8 cellular contexts compared by ENCODE assay signal in the genomic region with DNA sequence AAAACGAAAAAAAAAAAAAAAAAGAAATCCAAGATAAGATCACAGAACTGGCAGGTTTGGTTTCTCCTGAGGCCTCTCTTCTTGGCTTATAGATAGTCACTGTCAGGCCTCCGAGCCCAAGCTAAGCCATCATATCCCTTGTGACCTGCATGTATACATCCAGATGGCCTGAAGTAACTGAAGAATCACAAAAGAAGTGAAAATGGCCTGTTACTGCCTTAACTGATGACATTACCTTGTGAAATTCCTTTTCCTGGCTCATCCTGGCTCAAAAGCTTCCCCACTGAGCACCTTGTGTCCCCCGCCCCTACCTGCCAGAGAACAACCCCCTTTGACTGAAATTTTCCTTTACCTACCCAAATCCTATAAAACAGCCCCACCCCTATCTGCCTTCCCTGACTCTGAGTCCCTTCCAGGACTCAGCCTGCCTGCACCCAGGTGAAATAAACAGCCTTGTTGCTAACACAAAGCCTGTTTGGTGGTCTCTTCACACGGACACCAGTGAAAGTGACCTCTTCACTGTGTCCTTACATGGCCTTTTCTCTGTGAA. TPM values are rescaled to one million over a fixed set of nuclear protein-coding genes. Genes with fewer than 3 reads are reported as not detected.
DNase-seq lines count a peak whose midpoint lies in the region; ATAC-seq and TF ChIP-seq lines count a peak whose summit lies in the region.
"Not testable (repeated sequence)": the region's sequence is repeated elsewhere in the genome, so short reads cannot be mapped to it uniquely, and the experiment has no call there.

No MANE protein-coding gene starts in this region.

- H3K9ac ChIP-seq in BLaER1 treated with 17β-estradiol and CSF1 and Interleukin-3, amounts not matched to agents 10 nM and 100 nM = peak overlapping the region; percentile 83 to 97 (median 90)
- peak overlapping the region; percentile 94 for H3K9ac ChIP-seq in SK-N-SH

- H3K9me2 ChIP-seq in SK-N-SH = not testable (repeated sequence)

- DNase-seq in SK-N-SH; fibroblast of mammary gland (ENCODE audit: low read depth); spleen: not testable (repeated sequence)

- POLR2A ChIA-PET in SK-N-SH (lab: Yijun Ruan, JAX) = interaction anchor here (0.6 kb wide), 1 partner anchor 61 kb away, joined by 3 read pairs; no protein-coding TSS in a partner anchor

- H3K27ac ChIP-seq in BLaER1 treated with 17β-estradiol and CSF1 and Interleukin-3, amounts not matched to agents 10 nM and 100 nM = peak overlapping the region; percentile 77 to 89 (median 83)
- peak overlapping the region; percentile 84 to 95 for H3K27ac ChIP-seq in SK-N-SH (ENCODE audit: low read depth in 2 of 2, low read length in 1 of 2)
- peak overlapping the region; percentile 84 for H3K27ac ChIP-seq in angular gyrus (ENCODE audit: low read depth, low read length)
- H3K27ac ChIP-seq in spleen = peak overlapping the region; percentile 80 to 96 (median 92)

- TF ChIP-seq CTCF in SK-N-SH (IDR thresholded peaks at IDR 0.05); fibroblast of mammary gland (conservative IDR thresholded peaks at IDR 0.05; ENCODE audit: control insufficient read depth, insufficient read depth, low read depth, low read length); spleen (IDR thresholded peaks at IDR 0.05 in 8 of 11, conservative IDR thresholded peaks at IDR 0.05 in 3 of 11): not testable (repeated sequence)

- intact Hi-C loops in spleen (cut with DNase I; ENCODE audit: low total_unique reads) = not testable (repeated sequence)

- not testable (repeated sequence) for TF ChIP-seq POLR2A in spleen (IDR thresholded peaks at IDR 0.05)

- peaks cover 32 to 45% (median 42%) of the 10 kb centered on the region in 11 experiments for H4K20me1 ChIP-seq in BLaER1 treated with 17β-estradiol and CSF1 and Interleukin-3, amounts not matched to agents 10 nM and 100 nM
- H4K20me1 ChIP-seq in SK-N-SH (ENCODE audit: insufficient read depth) = peaks cover 40% of the 10 kb centered on the region

- peaks cover 54% of the 10 kb centered on the region for H3K79me2 ChIP-seq in SK-N-SH (ENCODE audit: insufficient read depth)

- H3K27me3 ChIP-seq in BLaER1 treated with 17β-estradiol and CSF1 and Interleukin-3, amounts not matched to agents 10 nM and 100 nM; SK-N-SH (ENCODE audit: insufficient read depth); mononuclear cell (ENCODE audit: insufficient read depth, low read length); spleen (replicated peaks in 1 of 7): not testable (repeated sequence)

- not testable (repeated sequence) for TF ChIP-seq EP300 in SK-N-SH (IDR thresholded peaks at IDR 0.05; ENCODE audit: borderline replicate concordance in 1 of 2, low read depth in 1 of 2, low read length in 1 of 2)

- peak overlapping the region; percentile 79 to 99 (median 96) for H3K4me3 ChIP-seq in BLaER1 treated with 17β-estradiol and CSF1 and Interleukin-3, amounts not matched to agents 10 nM and 100 nM
- H3K4me3 ChIP-seq in SK-N-SH (ENCODE audit: low read depth in 2 of 2, low read length in 1 of 2) (peak overlapping the region; percentile 72 to 98), fibroblast of mammary gland (ENCODE audit: control insufficient read depth, low read depth, low read length) (peak overlapping the region; percentile 74), mononuclear cell (ENCODE audit: low read length) (peak overlapping the region; percentile 70), spleen (peak overlapping the region; percentile 66 to 91 (median 85))

- H3K36me3 ChIP-seq in BLaER1 treated with 17β-estradiol and CSF1 and Interleukin-3, amounts not matched to agents 10 nM and 100 nM; SK-N-SH (replicated peaks in 1 of 2; ENCODE audit: control insufficient read depth in 1 of 2, insufficient read depth in 2 of 2, low read length in 1 of 2); spleen: not testable (repeated sequence)

- peak overlapping the region; percentile 80 to 97 (median 92) for H3K4me2 ChIP-seq in BLaER1 treated with 17β-estradiol and CSF1 and Interleukin-3, amounts not matched to agents 10 nM and 100 nM
- H3K4me2 ChIP-seq in SK-N-SH = peak overlapping the region; percentile 94

- peak; percentile 5 for ATAC-seq in GM19467 (IDR thresholded peaks at IDR 0.05; ENCODE audit: unreplicated experiment)
- ATAC-seq in HG03159 (IDR thresholded peaks at IDR 0.05; ENCODE audit: unreplicated experiment) = peak; percentile 6

- H3K4me1 ChIP-seq in BLaER1 treated with 17β-estradiol and CSF1 and Interleukin-3, amounts not matched to agents 10 nM and 100 nM = peaks cover 37 to 46% (median 44%) of the 10 kb centered on the region in 10 experiments
- H3K4me1 ChIP-seq in SK-N-SH (ENCODE audit: control insufficient read depth in 1 of 2, insufficient read depth in 2 of 2, low read depth in 1 of 2, low read length in 1 of 2) (peaks cover 12 to 13% of the 10 kb centered on the region in 2 experiments; a peak in 3 of 4 replicates), mononuclear cell (ENCODE audit: insufficient read depth, low read length) (peaks cover 32% of the 10 kb centered on the region), spleen (peaks cover 0 to 54% (median 42%) of the 10 kb centered on the region in 6 donors)

- H3K9me3 ChIP-seq in BLaER1 treated with 17β-estradiol and CSF1 and Interleukin-3, amounts not matched to agents 10 nM and 100 nM (replicated peaks in 1 of 11) = peaks cover 0 to 16% (median 9%) of the 10 kb centered on the region in 11 experiments; a peak in 17 of 22 replicates
- H3K9me3 ChIP-seq in SK-N-SH; mononuclear cell (ENCODE audit: low read depth, low read length); spleen: not testable (repeated sequence)

- peak overlapping the region; percentile 96 for H2AFZ ChIP-seq in SK-N-SH (ENCODE audit: low read depth)

- CTCF ChIA-PET in SK-N-SH (lab: Yijun Ruan, JAX) = not testable (repeated sequence)

- H3F3A ChIP-seq in SK-N-SH (replicated peaks; ENCODE audit: insufficient read depth) = not testable (repeated sequence)

- not testable (repeated sequence) for TF ChIP-seq RAD21 in SK-N-SH (IDR thresholded peaks at IDR 0.05; ENCODE audit: low read length)

- 19% methylated on average over 4 of the region's 4 CpGs for WGBS in SK-N-SH (ENCODE audit: low lambda C conversion rate)
- WGBS in spleen, 5 donors = 25 to 38% (median 31%) methylated on average over 4 of the region's 4 CpGs

RNA-seq across cellular contexts. Expression of gene KCTD7, which starts 36.0 kb away (rescaled TPM):
- polyA plus RNA-seq in SK-N-SH (2012; rRNA removed) (19.5 and 27.4 TPM in 2 replicates), spleen (1 to 10 TPM; 2.3 to 5.7 (median 4.2) TPM)
- polyA plus RNA-seq in SK-N-SH (2012; cell fraction: cytosol; rRNA removed) = 9.2 and 11.0 TPM in 2 replicates
- 71.9 and 88.4 TPM in 2 replicates for polyA plus RNA-seq in SK-N-SH (2012; cell fraction: nucleus; rRNA removed)
- total RNA-seq in mononuclear cell (8.7 TPM), spleen (10 to 100 TPM; 13.3 to 25.0 (median 16.7) TPM)
